Comparison of ENCODE assay signal across 1 cellular context in the genomic region with DNA sequence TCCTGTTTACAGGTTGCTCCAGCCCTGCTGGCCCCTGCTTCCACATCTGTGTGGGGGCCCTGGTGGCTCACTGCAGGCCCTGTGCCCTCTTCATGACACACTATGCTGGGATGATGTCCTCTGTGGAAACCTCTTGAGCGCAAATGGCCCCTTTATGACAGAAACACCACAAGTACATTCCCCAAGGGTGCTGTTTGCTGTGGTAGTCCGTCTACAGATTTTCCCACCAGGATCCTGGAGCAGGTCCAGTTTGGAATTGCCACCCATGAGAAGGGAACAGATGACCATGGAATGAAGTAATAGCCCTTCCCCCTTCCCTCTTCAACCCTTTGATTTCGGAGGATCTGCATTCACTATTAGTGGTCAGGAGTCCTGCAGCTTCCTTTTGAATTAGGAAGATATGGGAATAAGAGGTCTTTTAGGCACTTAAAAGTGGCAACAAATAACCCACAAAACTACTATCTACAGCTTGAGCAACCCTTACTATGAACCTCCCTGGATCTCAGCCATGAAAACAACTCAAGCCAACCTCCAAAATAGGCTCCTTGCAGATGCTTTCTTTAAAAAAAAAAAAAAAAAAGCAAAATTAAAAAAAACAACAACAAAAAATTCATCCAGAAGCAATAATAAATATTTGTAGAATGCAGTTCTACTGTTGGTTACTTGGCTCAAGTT.
TF ChIP-seq lines count a peak whose summit lies in the region.

No MANE protein-coding gene starts in this region.

TF ChIP-seq in H1, 55 proteins besides CTCF, POLR2A, EP300 and RAD21:
- no peak for TF ChIP-seq KDM1A (IDR thresholded peaks at IDR 0.05; ENCODE audit: borderline replicate concordance, low read length)
- TF ChIP-seq FOSL1 (IDR thresholded peaks at IDR 0.05; ENCODE audit: insufficient read depth, low read depth, low read length): no peak
- TF ChIP-seq, protein P1, sequence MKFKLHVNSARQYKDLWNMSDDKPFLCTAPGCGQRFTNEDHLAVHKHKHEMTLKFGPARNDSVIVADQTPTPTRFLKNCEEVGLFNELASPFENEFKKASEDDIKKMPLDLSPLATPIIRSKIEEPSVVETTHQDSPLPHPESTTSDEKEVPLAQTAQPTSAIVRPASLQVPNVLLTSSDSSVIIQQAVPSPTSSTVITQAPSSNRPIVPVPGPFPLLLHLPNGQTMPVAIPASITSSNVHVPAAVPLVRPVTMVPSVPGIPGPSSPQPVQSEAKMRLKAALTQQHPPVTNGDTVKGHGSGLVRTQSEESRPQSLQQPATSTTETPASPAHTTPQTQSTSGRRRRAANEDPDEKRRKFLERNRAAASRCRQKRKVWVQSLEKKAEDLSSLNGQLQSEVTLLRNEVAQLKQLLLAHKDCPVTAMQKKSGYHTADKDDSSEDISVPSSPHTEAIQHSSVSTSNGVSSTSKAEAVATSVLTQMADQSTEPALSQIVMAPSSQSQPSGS (IDR thresholded peaks at IDR 0.05; ENCODE audit: low read length): no peak
- no peak for TF ChIP-seq CHD7 (IDR thresholded peaks at IDR 0.05; ENCODE audit: insufficient replicate concordance, low read length)
- TF ChIP-seq NRF1 (IDR thresholded peaks at IDR 0.05; ENCODE audit: low read depth, low read length): no peak
- no peak for TF ChIP-seq BACH1 (IDR thresholded peaks at IDR 0.05; ENCODE audit: low read length)
- TF ChIP-seq SRF (IDR thresholded peaks at IDR 0.05; ENCODE audit: low read depth, low read length): no peak
- TF ChIP-seq CEBPB (IDR thresholded peaks at IDR 0.05; ENCODE audit: low read depth, low read length): no peak
- no peak for TF ChIP-seq KDM4A (IDR thresholded peaks at IDR 0.05; ENCODE audit: low read depth, low read length, severe bottlenecking)
- no peak for TF ChIP-seq CTBP2 (IDR thresholded peaks at IDR 0.05; ENCODE audit: borderline replicate concordance, insufficient read depth, insufficient read length, low read length)
- TF ChIP-seq CHD1 (IDR thresholded peaks at IDR 0.05; ENCODE audit: low read depth, low read length): no peak
- TF ChIP-seq CBX5 (IDR thresholded peaks at IDR 0.05; ENCODE audit: low read depth, low read length): no peak
- TF ChIP-seq KDM5A (IDR thresholded peaks at IDR 0.05; ENCODE audit: low read length): no peak
- TF ChIP-seq CREB1 (IDR thresholded peaks at IDR 0.05): no peak
- TF ChIP-seq, protein P2, sequence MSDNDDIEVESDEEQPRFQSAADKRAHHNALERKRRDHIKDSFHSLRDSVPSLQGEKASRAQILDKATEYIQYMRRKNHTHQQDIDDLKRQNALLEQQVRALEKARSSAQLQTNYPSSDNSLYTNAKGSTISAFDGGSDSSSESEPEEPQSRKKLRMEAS (IDR thresholded peaks at IDR 0.05): no peak
- TF ChIP-seq TEAD4 (IDR thresholded peaks at IDR 0.05; ENCODE audit: low read depth, low read length): no peak
TF ChIP-seq in H1: peak in this region for 0.
